Comparison of ENCODE assay signal across 22 cellular contexts in the genomic region with DNA sequence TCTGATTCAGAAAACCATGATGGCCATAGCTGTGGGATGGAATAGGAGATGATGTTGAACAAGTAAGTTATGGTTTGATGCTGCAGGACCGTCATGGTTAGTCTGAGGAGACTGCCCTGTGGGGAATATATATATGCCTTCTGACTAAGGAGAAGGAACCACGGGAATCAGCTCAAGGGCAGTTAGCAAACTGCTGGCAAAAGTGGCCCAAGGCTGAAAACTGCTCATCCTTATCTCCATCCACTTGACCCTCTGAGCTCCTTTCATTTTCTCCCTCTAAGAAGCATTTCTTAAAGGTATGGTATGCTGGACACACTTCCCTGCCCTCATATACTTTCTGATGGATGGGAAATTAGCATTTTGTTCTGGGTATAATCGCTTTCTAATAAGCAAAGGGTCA.
"Had no signal": no experiment of that assay in that cellular context is flagged by ENCODE, and none has a peak within 500 bp of the region (broad histone marks: within the 10 kb centered on the region; RNA-seq: fewer than 3 reads in every experiment).

No MANE protein-coding gene starts in this region.

- H3K4me1 ChIP-seq: left lung, prostate gland, right atrium auricular region, sigmoid colon, suprapubic skin, thyroid gland, upper lobe of left lung had no signal

- H3K4me1 Mint-ChIP-seq: mesothelial cell of epicardium; naive B cell; stimulated activated naive B cell treated with anti-CD40 and anti-IgM and Interleukin-4, amounts not matched to agents 10 μg/mL and 1 μg/mL and 100 μg/mL, for 72 hours had no signal

- H3K27me3 ChIP-seq: esophagus muscularis mucosa, left lung, right atrium auricular region, sigmoid colon, suprapubic skin, thyroid gland, upper lobe of left lung had no signal

- H3K9me3 ChIP-seq: esophagus muscularis mucosa, left lung, mucosa of descending colon, prostate gland, right atrium auricular region, sigmoid colon, suprapubic skin, thyroid gland, upper lobe of left lung had no signal

- H3K27ac ChIP-seq: coronary artery, esophagus muscularis mucosa, left lung, prostate gland, right atrium auricular region, sigmoid colon, suprapubic skin, thyroid gland, upper lobe of left lung had no signal

- H3K9me3 Mint-ChIP-seq: mesothelial cell of epicardium; natural killer cell treated with Interleukin-12 subunit alpha and Interleukin-12 subunit beta and Interleukin-15 and Interleukin-18, amount 100 ng/mL, for 72 hours; stimulated activated naive B cell treated with anti-CD40 and anti-IgM and Interleukin-4, amounts not matched to agents 10 μg/mL and 1 μg/mL and 100 μg/mL, for 72 hours; stimulated activated naive CD8-positive, alpha-beta T cell treated with anti-CD3 and anti-CD28 coated beads, Interleukin-15, Interleukin-2, amounts not matched to agents 100 ng/mL and 50 ng/mL, for 24 hours had no signal

- H3K27ac Mint-ChIP-seq: mesothelial cell of epicardium; naive B cell; natural killer cell treated with Interleukin-12 subunit alpha and Interleukin-12 subunit beta and Interleukin-15 and Interleukin-18, amount 100 ng/mL, for 72 hours; stimulated activated naive B cell treated with anti-CD40 and anti-IgM and Interleukin-4, amounts not matched to agents 10 μg/mL and 1 μg/mL and 100 μg/mL, for 72 hours; stimulated activated naive CD8-positive, alpha-beta T cell treated with anti-CD3 and anti-CD28 coated beads, Interleukin-15, Interleukin-2, amounts not matched to agents 100 ng/mL and 50 ng/mL, for 24 hours had no signal

- H3K4me3 ChIP-seq: coronary artery, esophagus muscularis mucosa, left lung, mucosa of descending colon, prostate gland, right atrium auricular region, sigmoid colon, suprapubic skin, thyroid gland, upper lobe of left lung had no signal

- H3K36me3 ChIP-seq: esophagus muscularis mucosa, left lung, prostate gland, right atrium auricular region, sigmoid colon, suprapubic skin, thyroid gland, upper lobe of left lung had no signal

- ATAC-seq: left lung; mucosa of descending colon; natural killer cell treated with Interleukin-12 subunit alpha and Interleukin-12 subunit beta and Interleukin-15 and Interleukin-18, amount 100 ng/mL, for 72 hours; stimulated activated naive B cell treated with anti-CD40 and anti-IgM and Interleukin-4, amounts not matched to agents 10 μg/mL and 1 μg/mL and 100 μg/mL, for 72 hours had no signal

- H3K36me3 Mint-ChIP-seq: mesothelial cell of epicardium; natural killer cell treated with Interleukin-12 subunit alpha and Interleukin-12 subunit beta and Interleukin-15 and Interleukin-18, amount 100 ng/mL, for 72 hours had no signal

- DNase-seq: effector memory CD4-positive, alpha-beta T cell; hypothalamus; left lung; mesenchymal stem cell; mucosa of descending colon; naive B cell; nucleus accumbens; sigmoid colon; stimulated activated CD4-positive, alpha-beta T cell treated with anti-CD3 and anti-CD28 coated beads, Interleukin-4, amount 100 ng/mL, for 4 hours; stimulated activated naive B cell treated with anti-CD40 and anti-IgM and Interleukin-4, amounts not matched to agents 10 μg/mL and 1 μg/mL and 100 μg/mL, for 72 hours; thyroid gland; upper lobe of left lung had no signal

- FAIRE-seq: keratinocyte, urothelium cell line had no signal

- H3K4me3 Mint-ChIP-seq: mesothelial cell of epicardium; naive B cell; natural killer cell treated with Interleukin-12 subunit alpha and Interleukin-12 subunit beta and Interleukin-15 and Interleukin-18, amount 100 ng/mL, for 72 hours; stimulated activated naive B cell treated with anti-CD40 and anti-IgM and Interleukin-4, amounts not matched to agents 10 μg/mL and 1 μg/mL and 100 μg/mL, for 72 hours; stimulated activated naive CD8-positive, alpha-beta T cell treated with anti-CD3 and anti-CD28 coated beads, Interleukin-15, Interleukin-2, amounts not matched to agents 100 ng/mL and 50 ng/mL, for 24 hours had no signal
